In the genomic region with DNA sequence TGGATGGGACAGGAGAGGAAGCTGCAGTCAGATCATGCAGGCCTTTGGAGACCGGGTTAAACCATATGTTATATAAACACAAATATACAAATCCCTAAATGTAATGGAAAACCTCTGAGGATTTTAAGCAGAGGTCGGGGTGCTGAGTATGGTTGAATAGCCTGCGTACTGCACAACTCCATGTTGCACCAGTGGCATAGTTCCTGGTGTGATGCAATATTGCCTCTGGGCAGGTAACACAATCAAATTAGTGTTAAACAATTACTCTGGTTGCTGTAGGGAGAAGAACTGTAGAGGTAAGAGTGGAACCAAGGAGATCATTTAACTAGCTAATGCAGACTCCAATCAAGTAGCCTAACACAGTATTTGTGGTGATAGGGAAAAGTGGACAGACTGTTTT, we compare ENCODE assay signal across 17 cellular contexts.
"Had no signal": no experiment of that assay in that cellular context is flagged by ENCODE, and none has a peak within 500 bp of the region (broad histone marks: within the 10 kb centered on the region; RNA-seq: fewer than 3 reads in every experiment).

No MANE protein-coding gene starts in this region.

- H3K4me3 ChIP-seq: body of pancreas, hepatocyte, right atrium auricular region, skin epidermis, thoracic aorta had no signal

- H3K27me3 ChIP-seq: body of pancreas, hepatocyte, right atrium auricular region had no signal

- DNase-seq: activated CD4-positive, alpha-beta T cell treated with anti-CD3 and anti-CD28 coated beads, Interleukin-2, amount 50 U/mL, for 4 hours; activated CD4-positive, CD25-positive, alpha-beta regulatory T cell treated with anti-CD3 and anti-CD28 coated beads, Interleukin-2, amount 50 U/mL, for 72 hours; activated effector memory CD4-positive, alpha-beta T cell treated with anti-CD3 and anti-CD28 coated beads, Interleukin-2, amount 50 U/mL, for 16 hours; activated T-cell treated with anti-CD3 and anti-CD28 coated beads, Interleukin-2, amount 50 U/mL, for 4 hours; amniotic stem cell; body of pancreas; effector memory CD8-positive, alpha-beta T cell; midbrain; naive B cell; posterior cingulate gyrus; stimulated activated CD4-positive, alpha-beta T cell treated with anti-CD3 and anti-CD28 coated beads, Interleukin-4, amount 100 ng/mL, for 4 hours; stimulated activated naive CD8-positive, alpha-beta T cell treated with anti-CD3 and anti-CD28 coated beads, Interleukin-15, amount 100 ng/mL, for 72 hours had no signal

- H3K27ac Mint-ChIP-seq: activated naive CD4-positive, alpha-beta T cell treated with anti-CD3 and anti-CD28 coated beads, Interleukin-2, amount 50 U/mL, for 72 hours; effector memory CD8-positive, alpha-beta T cell; naive B cell had no signal

- H3K9me3 ChIP-seq: body of pancreas, right atrium auricular region, thoracic aorta had no signal

- H3K4me3 Mint-ChIP-seq: activated T-cell treated with anti-CD3 and anti-CD28 coated beads, Interleukin-2, amount 50 U/mL, for 4 hours; effector memory CD8-positive, alpha-beta T cell; naive B cell; stimulated activated naive CD8-positive, alpha-beta T cell treated with anti-CD3 and anti-CD28 coated beads, Interleukin-15, amount 100 ng/mL, for 72 hours had no signal

- ATAC-seq: activated naive CD4-positive, alpha-beta T cell treated with anti-CD3 and anti-CD28 coated beads, Interleukin-2, amount 50 U/mL, for 72 hours; activated T-cell treated with anti-CD3 and anti-CD28 coated beads, Interleukin-2, amount 50 U/mL, for 4 hours; body of pancreas; effector memory CD8-positive, alpha-beta T cell; stimulated activated naive CD8-positive, alpha-beta T cell treated with anti-CD3 and anti-CD28 coated beads, Interleukin-15, amount 100 ng/mL, for 72 hours had no signal

- H3K9me3 Mint-ChIP-seq: activated naive CD4-positive, alpha-beta T cell treated with anti-CD3 and anti-CD28 coated beads, Interleukin-2, amount 50 U/mL, for 72 hours; activated T-cell treated with anti-CD3 and anti-CD28 coated beads, Interleukin-2, amount 50 U/mL, for 4 hours; effector memory CD8-positive, alpha-beta T cell; naive B cell; stimulated activated naive CD8-positive, alpha-beta T cell treated with anti-CD3 and anti-CD28 coated beads, Interleukin-15, amount 100 ng/mL, for 72 hours had no signal

- H3K36me3 Mint-ChIP-seq: activated naive CD4-positive, alpha-beta T cell treated with anti-CD3 and anti-CD28 coated beads, Interleukin-2, amount 50 U/mL, for 72 hours; naive B cell had no signal

- H3K4me1 Mint-ChIP-seq: naive B cell; stimulated activated naive CD8-positive, alpha-beta T cell treated with anti-CD3 and anti-CD28 coated beads, Interleukin-15, amount 100 ng/mL, for 72 hours had no signal

- H3K36me3 ChIP-seq: right atrium auricular region, thoracic aorta had no signal

- H3K4me1 ChIP-seq: body of pancreas, right atrium auricular region had no signal

- H3K27ac ChIP-seq: body of pancreas, hepatocyte, right atrium auricular region, skin epidermis, thoracic aorta had no signal

- H3K27me3 Mint-ChIP-seq: stimulated activated naive CD8-positive, alpha-beta T cell treated with anti-CD3 and anti-CD28 coated beads, Interleukin-15, amount 100 ng/mL, for 72 hours had no signal
